In genomic region chr15:80852676-80853075, GRCh38 we compare ENCODE assay signal across 1 cellular context.
TF ChIP-seq lines count a peak whose summit lies in the region.

No MANE protein-coding gene starts in this region.

TF ChIP-seq in GM23338, 12 proteins besides CTCF, POLR2A, EP300 and RAD21:
- TF ChIP-seq, protein P1, sequence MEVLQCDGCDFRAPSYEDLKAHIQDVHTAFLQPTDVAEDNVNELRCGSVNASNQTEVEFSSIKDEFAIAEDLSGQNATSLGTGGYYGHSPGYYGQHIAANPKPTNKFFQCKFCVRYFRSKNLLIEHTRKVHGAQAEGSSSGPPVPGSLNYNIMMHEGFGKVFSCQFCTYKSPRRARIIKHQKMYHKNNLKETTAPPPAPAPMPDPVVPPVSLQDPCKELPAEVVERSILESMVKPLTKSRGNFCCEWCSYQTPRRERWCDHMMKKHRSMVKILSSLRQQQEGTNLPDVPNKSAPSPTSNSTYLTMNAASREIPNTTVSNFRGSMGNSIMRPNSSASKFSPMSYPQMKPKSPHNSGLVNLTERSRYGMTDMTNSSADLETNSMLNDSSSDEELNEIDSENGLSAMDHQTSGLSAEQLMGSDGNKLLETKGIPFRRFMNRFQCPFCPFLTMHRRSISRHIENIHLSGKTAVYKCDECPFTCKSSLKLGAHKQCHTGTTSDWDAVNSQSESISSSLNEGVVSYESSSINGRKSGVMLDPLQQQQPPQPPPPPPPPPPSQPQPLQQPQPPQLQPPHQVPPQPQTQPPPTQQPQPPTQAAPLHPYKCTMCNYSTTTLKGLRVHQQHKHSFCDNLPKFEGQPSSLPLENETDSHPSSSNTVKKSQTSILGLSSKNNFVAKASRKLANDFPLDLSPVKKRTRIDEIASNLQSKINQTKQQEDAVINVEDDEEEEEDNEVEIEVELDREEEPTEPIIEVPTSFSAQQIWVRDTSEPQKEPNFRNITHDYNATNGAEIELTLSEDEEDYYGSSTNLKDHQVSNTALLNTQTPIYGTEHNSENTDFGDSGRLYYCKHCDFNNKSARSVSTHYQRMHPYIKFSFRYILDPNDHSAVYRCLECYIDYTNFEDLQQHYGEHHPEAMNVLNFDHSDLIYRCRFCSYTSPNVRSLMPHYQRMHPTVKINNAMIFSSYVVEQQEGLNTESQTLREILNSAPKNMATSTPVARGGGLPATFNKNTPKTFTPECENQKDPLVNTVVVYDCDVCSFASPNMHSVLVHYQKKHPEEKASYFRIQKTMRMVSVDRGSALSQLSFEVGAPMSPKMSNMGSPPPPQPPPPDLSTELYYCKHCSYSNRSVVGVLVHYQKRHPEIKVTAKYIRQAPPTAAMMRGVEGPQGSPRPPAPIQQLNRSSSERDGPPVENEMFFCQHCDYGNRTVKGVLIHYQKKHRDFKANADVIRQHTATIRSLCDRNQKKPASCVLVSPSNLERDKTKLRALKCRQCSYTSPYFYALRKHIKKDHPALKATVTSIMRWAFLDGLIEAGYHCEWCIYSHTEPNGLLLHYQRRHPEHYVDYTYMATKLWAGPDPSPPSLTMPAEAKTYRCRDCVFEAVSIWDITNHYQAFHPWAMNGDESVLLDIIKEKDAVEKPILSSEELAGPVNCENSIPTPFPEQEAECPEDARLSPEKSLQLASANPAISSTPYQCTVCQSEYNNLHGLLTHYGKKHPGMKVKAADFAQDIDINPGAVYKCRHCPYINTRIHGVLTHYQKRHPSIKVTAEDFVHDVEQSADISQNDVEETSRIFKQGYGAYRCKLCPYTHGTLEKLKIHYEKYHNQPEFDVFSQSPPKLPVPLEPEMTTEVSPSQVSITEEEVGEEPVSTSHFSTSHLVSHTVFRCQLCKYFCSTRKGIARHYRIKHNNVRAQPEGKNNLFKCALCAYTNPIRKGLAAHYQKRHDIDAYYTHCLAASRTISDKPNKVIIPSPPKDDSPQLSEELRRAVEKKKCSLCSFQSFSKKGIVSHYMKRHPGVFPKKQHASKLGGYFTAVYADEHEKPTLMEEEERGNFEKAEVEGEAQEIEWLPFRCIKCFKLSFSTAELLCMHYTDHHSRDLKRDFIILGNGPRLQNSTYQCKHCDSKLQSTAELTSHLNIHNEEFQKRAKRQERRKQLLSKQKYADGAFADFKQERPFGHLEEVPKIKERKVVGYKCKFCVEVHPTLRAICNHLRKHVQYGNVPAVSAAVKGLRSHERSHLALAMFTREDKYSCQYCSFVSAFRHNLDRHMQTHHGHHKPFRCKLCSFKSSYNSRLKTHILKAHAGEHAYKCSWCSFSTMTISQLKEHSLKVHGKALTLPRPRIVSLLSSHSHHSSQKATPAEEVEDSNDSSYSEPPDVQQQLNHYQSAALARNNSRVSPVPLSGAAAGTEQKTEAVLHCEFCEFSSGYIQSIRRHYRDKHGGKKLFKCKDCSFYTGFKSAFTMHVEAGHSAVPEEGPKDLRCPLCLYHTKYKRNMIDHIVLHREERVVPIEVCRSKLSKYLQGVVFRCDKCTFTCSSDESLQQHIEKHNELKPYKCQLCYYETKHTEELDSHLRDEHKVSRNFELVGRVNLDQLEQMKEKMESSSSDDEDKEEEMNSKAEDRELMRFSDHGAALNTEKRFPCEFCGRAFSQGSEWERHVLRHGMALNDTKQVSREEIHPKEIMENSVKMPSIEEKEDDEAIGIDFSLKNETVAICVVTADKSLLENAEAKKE (CRISPR knock-in tag; IDR thresholded peaks at IDR 0.05) = no peak
- TF ChIP-seq STAT1 (IDR thresholded peaks at IDR 0.05; ENCODE audit: unreplicated experiment) (no peak), NANOG (IDR thresholded peaks at IDR 0.05; ENCODE audit: borderline replicate concordance) (no peak), POLR2AphosphoS5 (IDR thresholded peaks at IDR 0.05; ENCODE audit: low read depth) (no peak)
